ENCODE assay signal across 17 cellular contexts in genomic region chr5:147303251-147303650, GRCh38.
DNase-seq lines count a peak whose midpoint lies in the region; ATAC-seq, FAIRE-seq and TF ChIP-seq lines count a peak whose summit lies in the region.
"Had no signal": no experiment of that assay in that cellular context is flagged by ENCODE, and none has a peak within 500 bp of the region (broad histone marks: within the 10 kb centered on the region; RNA-seq: fewer than 3 reads in every experiment).

No MANE protein-coding gene starts in this region.

- peak overlapping the region; percentile 66 to 71 for H3K27ac ChIP-seq in A549
- H3K27ac ChIP-seq in ascending aorta = peak overlapping the region; percentile 77 to 88
- H3K27ac ChIP-seq: psoas muscle, SK-N-MC had no signal

- no peaks in the 10 kb centered on the region for H3K27me3 ChIP-seq in ascending aorta

- H3K4me1 ChIP-seq in A549 (peaks cover 20% of the 10 kb centered on the region), ascending aorta (peaks cover 0 to 36% of the 10 kb centered on the region in 2 donors)
- H3K4me1 ChIP-seq: Caco-2, psoas muscle had no signal

- peak overlapping the region; percentile 32 for H3K4me2 ChIP-seq in A549

- CTCF ChIA-PET in A549 (lab: Yijun Ruan, JAX) = interaction anchor here (0.5 to 2.4 kb wide), 2 partner anchors 66 to 1359 kb away, joined by 3 to 7 read pairs; no protein-coding TSS in a partner anchor

- no peak for TF ChIP-seq RAD21 in A549 (conservative IDR thresholded peaks at IDR 0.05 in 1 of 2, IDR thresholded peaks at IDR 0.05 in 1 of 2)

- POLR2A ChIA-PET in A549 (lab: Yijun Ruan, JAX) = no interaction called here

- ATAC-seq in A549 (peak; percentile 59 to 73; a peak in 4 of 6 replicates), HG03025 (IDR thresholded peaks at IDR 0.05; ENCODE audit: low FRiP score, unreplicated experiment) (no peak), GM18868 (IDR thresholded peaks at IDR 0.05; ENCODE audit: unreplicated experiment) (no peak)
- ATAC-seq: natural killer cell treated with Interleukin-12 subunit alpha and Interleukin-12 subunit beta and Interleukin-15 and Interleukin-18, amount 100 ng/mL, for 72 hours; psoas muscle; stimulated activated memory B cell treated with anti-CD40 and anti-IgM and Interleukin-4, amounts not matched to agents 10 μg/mL and 1 μg/mL and 100 μg/mL, for 72 hours had no signal

- peaks cover 7% of the 10 kb centered on the region; the same call in 1 of the 3 replicates for H3K9me3 ChIP-seq in A549
- H3K9me3 ChIP-seq in ascending aorta = no peaks in the 10 kb centered on the region
- H3K9me3 ChIP-seq: Caco-2, psoas muscle had no signal

- H3K36me3 ChIP-seq in ascending aorta = no peaks in the 10 kb centered on the region

- TF ChIP-seq CTCF in A549 (IDR thresholded peaks at IDR 0.05) = no peak
- no peak for TF ChIP-seq CTCF in ascending aorta (IDR thresholded peaks at IDR 0.05)

- WGBS in A549 (ENCODE audit: missing lambda C conversion rate) = 14% methylated on average over 6 of the region's 6 CpGs

- H3K4me3 ChIP-seq in A549 (no peak overlapping the region), ascending aorta (no peak overlapping the region)
- H3K4me3 ChIP-seq: psoas muscle, SK-N-MC had no signal

- TF ChIP-seq POLR2A in A549 (IDR thresholded peaks at IDR 0.05; ENCODE audit: low read length) (no peak), H54 (IDR thresholded peaks at IDR 0.05; ENCODE audit: low read depth, low read length) (no peak), erythroblast (IDR thresholded peaks at IDR 0.05; ENCODE audit: low read length) (no peak)

- DNase-seq in A549 (ENCODE audit: low read depth in 1 of 2, low spot score in 1 of 2) = peak in 1 of 2 experiments; percentile 21
- DNase-seq in H54 (ENCODE audit: insufficient read length, low spot score) = no peak
- peak in 1 of 2 donors; percentile 66 for DNase-seq in ascending aorta (ENCODE audit: low spot score in 2 of 2)
- DNase-seq in kidney tubule cell (ENCODE audit: low spot score) = peak; percentile 57
- DNase-seq in amygdala (lab: John Stamatoyannopoulos, UW) = no peak
- no peak for DNase-seq in erythroblast (lab: John Stamatoyannopoulos, UW)
- DNase-seq: activated CD4-positive, alpha-beta T cell treated with anti-CD3 and anti-CD28 coated beads, Interleukin-2, amount 10 ng/mL, durations not matched to agents 7 days and 5 days; Caco-2; effector CD8-positive, alpha-beta T cell; NCI-H1930; NCI-H526 treated with DMSO at 0.1 percent for 48 hours; psoas muscle had no signal

- intact Hi-C loops in ascending aorta (cut with DNase I) = loop anchor here (2.0 to 10.0 kb wide), 3 partner anchors 68 to 592 kb away; partner anchors contain the start of gene STK32A

- FAIRE-seq in A549 (lab: Jason Lieb, UNC) = no peak
- FAIRE-seq in H54 (lab: Jason Lieb, UNC) = peak; percentile 70

- no peak for TF ChIP-seq EP300 in A549 (IDR thresholded peaks at IDR 0.05)

TF ChIP-seq in A549, 52 proteins besides CTCF, POLR2A, EP300 and RAD21:
- TF ChIP-seq KDM5A (IDR thresholded peaks at IDR 0.05) = no peak
- TF ChIP-seq CEBPB (IDR thresholded peaks at IDR 0.05) = no peak
- no peak for TF ChIP-seq MAZ (IDR thresholded peaks at IDR 0.05; ENCODE audit: borderline replicate concordance, low read depth, low read length)
- no peak for TF ChIP-seq RARB (CRISPR knock-in tag; IDR thresholded peaks at IDR 0.05)
- TF ChIP-seq HES2 (IDR thresholded peaks at IDR 0.05) = no peak
- TF ChIP-seq RFX5 (IDR thresholded peaks at IDR 0.05) = no peak
- TF ChIP-seq FOSL2 (IDR thresholded peaks at IDR 0.05) = 0 out of 2 replicates have a peak, but pooled peaks have one; percentile 10
- no peak for TF ChIP-seq FOSL2 (CRISPR knock-in tag; IDR thresholded peaks at IDR 0.05)
- no peak for TF ChIP-seq EHF (CRISPR knock-in tag; IDR thresholded peaks at IDR 0.05)
- peak; percentile 71 for TF ChIP-seq MAFK (IDR thresholded peaks at IDR 0.05; ENCODE audit: partially characterized antibody)

Comparison
In these comparisons a context has a peak if more than half of its experiments do, and no peak if none do; other contexts are left out.
1. ATAC-seq: peak in A549 (2 of 2); none in HG03025 (single experiment) and GM18868 (single experiment).